Comparison of ENCODE assay signal across 8 cellular contexts in genomic region chr7:786472-787255, GRCh38. TPM values are rescaled to one million over a fixed set of nuclear protein-coding genes. Genes with fewer than 3 reads are reported as not detected.
DNase-seq lines count a peak whose midpoint lies in the region; ATAC-seq and TF ChIP-seq lines count a peak whose summit lies in the region.

No MANE protein-coding gene starts in this region.

- H2AFZ ChIP-seq in GM23248 (no peak overlapping the region), PC-9 (no peak overlapping the region), trophoblast cell (ENCODE audit: insufficient read depth, low read length, poor library complexity) (no peak overlapping the region)

- H3F3A ChIP-seq in GM23248 (ENCODE audit: insufficient read depth) (no peaks in the 10 kb centered on the region), PC-9 (ENCODE audit: insufficient read depth, low read depth) (peaks cover 13% of the 10 kb centered on the region)

- H3K27ac ChIP-seq in GM23248 (no peak overlapping the region), PC-9 (no peak overlapping the region), trophoblast cell (ENCODE audit: low read depth, low read length) (no peak overlapping the region), upper lobe of right lung (no peak overlapping the region)

- peak; percentile 92 for ATAC-seq in upper lobe of right lung

- H3K4me1 ChIP-seq in GM23248 (ENCODE audit: insufficient read depth) (no peaks in the 10 kb centered on the region), PC-9 (replicated peaks; ENCODE audit: insufficient read depth) (no peaks in the 10 kb centered on the region), trophoblast cell (ENCODE audit: control insufficient read depth in 1 of 2, insufficient read depth in 2 of 2, low read length in 2 of 2) (no peaks in the 10 kb centered on the region), upper lobe of right lung (no peaks in the 10 kb centered on the region)

- peak; percentile 53 for DNase-seq in AG10803 (ENCODE audit: low read depth)
- DNase-seq in GM23248, result peak; percentile 74
- peak; percentile 54 to 81 for DNase-seq in PC-9
- peak; percentile 53 for DNase-seq in activated T-helper 1 cell treated with Interleukin-2 at 50 U/mL for 16 hours (ENCODE audit: low read depth)
- peak; percentile 68 for DNase-seq in fibroblast of the aortic adventitia (ENCODE audit: low read depth)
- peak; percentile 25 to 69 for DNase-seq in trophoblast cell
- DNase-seq in upper lobe of right lung, result peak; percentile 85
- DNase-seq in NCI-H187 (lab: John Stamatoyannopoulos, UW), result no peak

- no peak overlapping the region for H4K12ac ChIP-seq in trophoblast cell (ENCODE audit: low read depth, low read length)

- H3K79me1 ChIP-seq in trophoblast cell (ENCODE audit: low read length), result no peaks in the 10 kb centered on the region

- BruUV-seq in PC-9 (replicated peaks; lab: Mats Ljungman, UMichigan), result no TSS peak

- no peak overlapping the region for H3K9ac ChIP-seq in GM23248
- H3K9ac ChIP-seq in trophoblast cell (ENCODE audit: low read length), result no peak overlapping the region

- H2BK12ac ChIP-seq in trophoblast cell (ENCODE audit: low read length), result no peak overlapping the region

- H2BK5ac ChIP-seq in trophoblast cell (ENCODE audit: low read depth, low read length, poor library complexity), result no peak overlapping the region

- H2BK120ac ChIP-seq in trophoblast cell (ENCODE audit: insufficient read depth, low read length, poor library complexity), result no peak overlapping the region

- in situ Hi-C loops in GM23248 (cut with MboI), result no loop called here

- H4K20me1 ChIP-seq in GM23248 (ENCODE audit: insufficient read depth), result no peaks in the 10 kb centered on the region
- peaks cover 2% of the 10 kb centered on the region; the same call in 1 of the 2 replicates for H4K20me1 ChIP-seq in PC-9 (ENCODE audit: insufficient read depth)

- no peaks in the 10 kb centered on the region for H3K27me3 ChIP-seq in GM23248 (replicated peaks; ENCODE audit: insufficient read depth)
- no peaks in the 10 kb centered on the region for H3K27me3 ChIP-seq in PC-9 (ENCODE audit: insufficient read depth, low read depth)
- H3K27me3 ChIP-seq in trophoblast cell (ENCODE audit: insufficient read depth, low read length), result no peaks in the 10 kb centered on the region
- no peaks in the 10 kb centered on the region for H3K27me3 ChIP-seq in upper lobe of right lung

- H3K14ac ChIP-seq in trophoblast cell (ENCODE audit: low read length), result no peak overlapping the region

- H4K8ac ChIP-seq in trophoblast cell (ENCODE audit: low read depth, low read length), result no peak overlapping the region

- POLR2A ChIA-PET in PC-9 (lab: Charles Lee; ENCODE audit: unreplicated experiment), result no interaction called here

- H3K4me3 ChIP-seq in AG10803 (ENCODE audit: low read length) (no peak overlapping the region), GM23248 (no peak overlapping the region), PC-9 (no peak overlapping the region), fibroblast of the aortic adventitia (ENCODE audit: low read depth, low read length) (no peak overlapping the region), trophoblast cell (ENCODE audit: low read depth, low read length) (no peak overlapping the region), upper lobe of right lung (no peak overlapping the region)

- H3K9me3 ChIP-seq in GM23248 (ENCODE audit: low read depth), result no peaks in the 10 kb centered on the region
- no peaks in the 10 kb centered on the region for H3K9me3 ChIP-seq in PC-9 (ENCODE audit: insufficient read depth, low read depth)
- H3K9me3 ChIP-seq in trophoblast cell (ENCODE audit: insufficient read depth, low read depth, low read length), result peaks cover 3% of the 10 kb centered on the region
- no peaks in the 10 kb centered on the region for H3K9me3 ChIP-seq in upper lobe of right lung

- H2AK5ac ChIP-seq in trophoblast cell (ENCODE audit: low read length), result no peak overlapping the region

- no peak overlapping the region for H3K23ac ChIP-seq in trophoblast cell (ENCODE audit: low read length)

- H3K79me2 ChIP-seq in GM23248 (ENCODE audit: insufficient read depth) (no peaks in the 10 kb centered on the region), PC-9 (ENCODE audit: low read depth) (no peaks in the 10 kb centered on the region), trophoblast cell (ENCODE audit: control insufficient read depth, insufficient read depth, low read length, poor library complexity) (no peaks in the 10 kb centered on the region)

- no peak overlapping the region for H3K4ac ChIP-seq in trophoblast cell (ENCODE audit: low read depth, low read length)

- no peaks in the 10 kb centered on the region for H3K9me2 ChIP-seq in GM23248 (ENCODE audit: insufficient read depth)
- H3K9me2 ChIP-seq in PC-9 (ENCODE audit: insufficient read depth), result no peaks in the 10 kb centered on the region

- intact Hi-C loops in PC-9 (cut with micrococcal nuclease; ENCODE audit: unreplicated experiment) (loop anchor here (1.0 to 5.0 kb wide), 4 partner anchors 46 to 391 kb away; partner anchors contain the start of gene SUN1), upper lobe of right lung (cut with DNase I) (loop anchor here (5.0 kb wide), 1 partner anchor 91 kb away; the partner anchor contains the start of gene GET4)

- TF ChIP-seq CTCF in AG10803 (conservative IDR thresholded peaks at IDR 0.05; ENCODE audit: low read length), result peak; percentile 95
- TF ChIP-seq CTCF in PC-9 (conservative IDR thresholded peaks at IDR 0.05), result peak; percentile 98
- peak; percentile 94 for TF ChIP-seq CTCF in fibroblast of the aortic adventitia (IDR thresholded peaks at IDR 0.05; ENCODE audit: insufficient read depth, low read length)
- peak; percentile 76 for TF ChIP-seq CTCF in upper lobe of right lung (IDR thresholded peaks at IDR 0.05)

- CTCF ChIA-PET in PC-9 (lab: Charles Lee), result interaction anchor here (0.7 kb wide), 2 partner anchors 202 to 315 kb away, joined by 3 read pairs; no protein-coding TSS in a partner anchor

- H3K18ac ChIP-seq in trophoblast cell (ENCODE audit: low read length), result no peak overlapping the region

- H3K36me3 ChIP-seq in GM23248 (ENCODE audit: low read depth) (no peaks in the 10 kb centered on the region), PC-9 (ENCODE audit: low read depth) (peaks cover 14% of the 10 kb centered on the region; the same call in 1 of the 2 replicates), trophoblast cell (ENCODE audit: control insufficient read depth in 1 of 2, insufficient read depth in 2 of 2, low read length in 2 of 2) (peaks cover 33 to 34% of the 10 kb centered on the region in 2 experiments), upper lobe of right lung (peaks cover 23% of the 10 kb centered on the region)

- no peak overlapping the region for H4K91ac ChIP-seq in trophoblast cell (ENCODE audit: low read depth, low read length)

- no peak overlapping the region for H3K4me2 ChIP-seq in GM23248 (ENCODE audit: unreplicated experiment)
- no peak overlapping the region for H3K4me2 ChIP-seq in PC-9
- H3K4me2 ChIP-seq in trophoblast cell (ENCODE audit: low read length), result no peak overlapping the region

- WGBS in GM23248 (ENCODE audit: low coverage in 1 of 2, low lambda C conversion rate in 2 of 2, missing lambda C conversion rate in 2 of 2), 2 experiments, result 27 to 44% methylated on average over 7 to 11 of the region's 11 CpGs
- whole genome bisulfite sequencing in trophoblast cell (ENCODE audit: extremely low coverage, insufficient coverage, insufficient read length), result no CpG with 5 or more reads among the region's 11 CpGs

RNA-seq across cellular contexts. Expression of gene SUN1, which starts 45.6 kb away (rescaled TPM):
- 104 and 110 TPM in 2 replicates for total RNA-seq in GM23248 (2014; rRNA removed; shearing (Covaris generic))
- 65.6 and 74.0 TPM in 2 replicates for polyA plus RNA-seq in GM23248 (2016; fragmentation: Nextera tagmentation; extraction: Ambion mirVana)
- total RNA-seq in PC-9 (2021) (245 and 272 TPM in 2 replicates), fibroblast of the aortic adventitia (ENCODE audit: low replicate concordance) (202 and 211 TPM in 2 replicates), upper lobe of right lung (127 TPM)
- polyA plus RNA-seq in trophoblast cell (2013), result 85.9 and 88.3 TPM in 2 replicates

RNA-seq across cellular contexts. Expression of gene PRKAR1B, which starts 59.6 kb away (rescaled TPM):
- total RNA-seq in GM23248 (2014; rRNA removed; shearing (Covaris generic)), result 8.6 and 10.2 TPM in 2 replicates
- polyA plus RNA-seq in GM23248 (2016; fragmentation: Nextera tagmentation; extraction: Ambion mirVana), result 12.9 and 13.0 TPM in 2 replicates
- total RNA-seq in PC-9 (2021), result 51.7 and 66.6 TPM in 2 replicates
- total RNA-seq in fibroblast of the aortic adventitia (ENCODE audit: low replicate concordance), result 7.0 and 10.1 TPM in 2 replicates
- 2.6 and 3.4 TPM in 2 replicates for polyA plus RNA-seq in trophoblast cell (2013)
- total RNA-seq in upper lobe of right lung, result 25.7 TPM

Comparison
In these comparisons a context has a peak if more than half of its experiments do, and no peak if none do; other contexts are left out.
1. DNase-seq: peak in AG10803 (single experiment), GM23248 (single experiment), PC-9 (2 of 2), activated T-helper 1 cell treated with Interleukin-2 at 50 U/mL for 16 hours (single experiment), fibroblast of the aortic adventitia (single experiment), trophoblast cell (2 of 2) and upper lobe of right lung (single experiment); none in NCI-H187 (0 of 2).
2. Peak in every context shown above with its lines, with median percentiles within 50 percentile points of each other: CTCF ChIP-seq.